ENCODE assay signal across 20 cellular contexts in genomic region chr6:81511423-81511822, GRCh38.
DNase-seq lines count a peak whose midpoint lies in the region; ATAC-seq, FAIRE-seq and TF ChIP-seq lines count a peak whose summit lies in the region.
"Had no signal": no experiment of that assay in that cellular context is flagged by ENCODE, and none has a peak within 500 bp of the region (broad histone marks: within the 10 kb centered on the region; RNA-seq: fewer than 3 reads in every experiment).

No MANE protein-coding gene starts in this region.

- H4K20me1 ChIP-seq in astrocyte (ENCODE audit: insufficient read depth, low read length) = no peaks in the 10 kb centered on the region
- H4K20me1 ChIP-seq in PC-9 (ENCODE audit: insufficient read depth) = no peaks in the 10 kb centered on the region
- no peaks in the 10 kb centered on the region for H4K20me1 ChIP-seq in SK-N-SH (ENCODE audit: insufficient read depth)

- H3K4me3 ChIP-seq in astrocyte (ENCODE audit: insufficient read depth, low read depth, low read length) (no peak overlapping the region), small intestine (ENCODE audit: low read depth in 1 of 2, low read length in 2 of 2) (no peak overlapping the region), PC-9 (no peak overlapping the region), SK-N-SH (ENCODE audit: low read depth in 2 of 2, low read length in 1 of 2) (no peak overlapping the region)
- H3K4me3 ChIP-seq: A549, GM12878, HAP-1 had no signal

- H3K9me3 ChIP-seq in astrocyte (ENCODE audit: insufficient read depth, low read depth, low read length) = no peaks in the 10 kb centered on the region
- H3K9me3 ChIP-seq in small intestine (ENCODE audit: control insufficient read depth, low read depth) = no peaks in the 10 kb centered on the region
- H3K9me3 ChIP-seq in PC-9 (ENCODE audit: insufficient read depth, low read depth) = no peaks in the 10 kb centered on the region
- H3K9me3 ChIP-seq in SK-N-SH = no peaks in the 10 kb centered on the region
- H3K9me3 ChIP-seq: A549, Caco-2, HAP-1 had no signal

- POLR2A ChIA-PET in PC-9 (lab: Charles Lee; ENCODE audit: unreplicated experiment) = no interaction called here
- POLR2A ChIA-PET in SK-N-SH (lab: Yijun Ruan, JAX) = no interaction called here

- TF ChIP-seq CTCF in astrocyte (IDR thresholded peaks at IDR 0.05; ENCODE audit: insufficient read depth, low read depth, low read length) (no peak), PC-9 (conservative IDR thresholded peaks at IDR 0.05) (no peak), SK-N-SH (IDR thresholded peaks at IDR 0.05) (no peak)

- intact Hi-C loops in PC-9 (cut with micrococcal nuclease; ENCODE audit: unreplicated experiment) = no loop called here

- ATAC-seq in left lobe of liver (peak; percentile 65), HG03342 (IDR thresholded peaks at IDR 0.05; ENCODE audit: unreplicated experiment) (no peak)
- ATAC-seq: A549, GM12878 had no signal

- DNase-seq in astrocyte (ENCODE audit: low read depth) (no peak), left lobe of liver (ENCODE audit: low spot score) (no peak), small intestine (peak; percentile 19), NCI-H146 (lab: John Stamatoyannopoulos, UW) (no peak), PC-9 (no peak), SK-N-SH (no peak)
- DNase-seq: Caco-2; CD4-positive, alpha-beta T cell; NCI-H1092 treated with DMSO at 0.1 percent for 48 hours; NCI-H2081; NCI-H2171 treated with DMSO at 0.1 percent for 48 hours; NCI-H446 treated with DMSO at 0.1 percent for 48 hours; Right ventricle myocardium superior had no signal

- no peaks in the 10 kb centered on the region for H3K36me3 Mint-ChIP-seq in astrocyte (ENCODE audit: low read depth, unreplicated experiment)

- H3K9ac ChIP-seq in astrocyte (ENCODE audit: low read length) (no peak overlapping the region), SK-N-SH (no peak overlapping the region)

- H2AFZ ChIP-seq in astrocyte (ENCODE audit: low read depth, low read length) = no peak overlapping the region
- no peak overlapping the region for H2AFZ ChIP-seq in PC-9
- no peak overlapping the region for H2AFZ ChIP-seq in SK-N-SH (ENCODE audit: low read depth)

- no peaks in the 10 kb centered on the region for H3K79me2 ChIP-seq in astrocyte (ENCODE audit: insufficient read depth, low read length)
- no peaks in the 10 kb centered on the region for H3K79me2 ChIP-seq in PC-9 (ENCODE audit: low read depth)
- no peaks in the 10 kb centered on the region; the same call in 1 of the 2 replicates for H3K79me2 ChIP-seq in SK-N-SH (ENCODE audit: insufficient read depth)

- no peak for TF ChIP-seq EP300 in SK-N-SH (IDR thresholded peaks at IDR 0.05; ENCODE audit: borderline replicate concordance in 1 of 2, low read depth in 1 of 2, low read length in 1 of 2)

- no peak overlapping the region for H3K4me3 Mint-ChIP-seq in astrocyte (ENCODE audit: unreplicated experiment)
- H3K4me3 Mint-ChIP-seq: CD4-positive, alpha-beta T cell had no signal

- H3K4me1 Mint-ChIP-seq in astrocyte (ENCODE audit: low read depth, unreplicated experiment) = no peaks in the 10 kb centered on the region

- FAIRE-seq in astrocyte (lab: Jason Lieb, UNC) (peak; percentile 72), endometrium (lab: Jason Lieb, UNC) (peak; percentile 95), small intestine (lab: Jason Lieb, UNC) (no peak)
- FAIRE-seq: A549, GM12878, HTR-8/SVneo had no signal

- H3F3A ChIP-seq in PC-9 (ENCODE audit: insufficient read depth, low read depth) = no peaks in the 10 kb centered on the region
- H3F3A ChIP-seq in SK-N-SH (replicated peaks; ENCODE audit: insufficient read depth) = no peaks in the 10 kb centered on the region

- no peak overlapping the region for H3K27ac Mint-ChIP-seq in astrocyte (ENCODE audit: unreplicated experiment)
- H3K27ac Mint-ChIP-seq: CD4-positive, alpha-beta T cell had no signal

- no peaks in the 10 kb centered on the region for H3K27me3 Mint-ChIP-seq in astrocyte (ENCODE audit: low read depth, unreplicated experiment)
- H3K27me3 Mint-ChIP-seq: CD4-positive, alpha-beta T cell had no signal

- no TSS peak for BruUV-seq in PC-9 (replicated peaks; lab: Mats Ljungman, UMichigan)

- H3K9me3 Mint-ChIP-seq in astrocyte (ENCODE audit: unreplicated experiment) = no peaks in the 10 kb centered on the region

- CTCF ChIA-PET in PC-9 (lab: Charles Lee) (no interaction called here), SK-N-SH (lab: Yijun Ruan, JAX) (interaction anchor here (1.1 kb wide), 1 partner anchor 21 kb away, joined by 3 read pairs; no protein-coding TSS in a partner anchor)

- TF ChIP-seq RAD21 in SK-N-SH (IDR thresholded peaks at IDR 0.05; ENCODE audit: low read length) = no peak

- H3K4me1 ChIP-seq in astrocyte (ENCODE audit: insufficient read depth, low read length) (no peaks in the 10 kb centered on the region), small intestine (ENCODE audit: control insufficient read depth in 2 of 2, insufficient read depth in 1 of 2, low read depth in 1 of 2, low read length in 1 of 2) (no peaks in the 10 kb centered on the region), PC-9 (replicated peaks; ENCODE audit: insufficient read depth) (no peaks in the 10 kb centered on the region), SK-N-SH (ENCODE audit: control insufficient read depth in 1 of 2, insufficient read depth in 2 of 2, low read depth in 1 of 2, low read length in 1 of 2) (no peaks in the 10 kb centered on the region)
- H3K4me1 ChIP-seq: A549, HAP-1 had no signal

- H3K4me2 ChIP-seq in astrocyte (ENCODE audit: low read length) (no peak overlapping the region), PC-9 (no peak overlapping the region), SK-N-SH (no peak overlapping the region)
- H3K4me2 ChIP-seq: A549 had no signal

- H3K27me3 ChIP-seq in astrocyte (ENCODE audit: insufficient read depth, low read length) (no peaks in the 10 kb centered on the region), small intestine (ENCODE audit: control insufficient read depth in 2 of 2, insufficient read depth in 2 of 2, low read length in 2 of 2) (no peaks in the 10 kb centered on the region), PC-9 (ENCODE audit: insufficient read depth, low read depth) (no peaks in the 10 kb centered on the region), SK-N-SH (ENCODE audit: insufficient read depth) (no peaks in the 10 kb centered on the region)

- no peaks in the 10 kb centered on the region for H3K9me2 ChIP-seq in PC-9 (ENCODE audit: insufficient read depth)
- no peaks in the 10 kb centered on the region for H3K9me2 ChIP-seq in SK-N-SH

- H3K27ac ChIP-seq in astrocyte (ENCODE audit: low read depth, low read length) = no peak overlapping the region
- no peak overlapping the region for H3K27ac ChIP-seq in small intestine (ENCODE audit: low read depth in 1 of 2, low read length in 1 of 2)
- H3K27ac ChIP-seq in PC-9 = no peak overlapping the region
- H3K27ac ChIP-seq in SK-N-SH (ENCODE audit: low read depth in 2 of 2, low read length in 1 of 2) = no peak overlapping the region
- H3K27ac ChIP-seq: A549, HL-60 had no signal

- H3K36me3 ChIP-seq in astrocyte (ENCODE audit: insufficient read depth, low read length) = no peaks in the 10 kb centered on the region
- H3K36me3 ChIP-seq in small intestine (ENCODE audit: control insufficient read depth in 2 of 2, insufficient read depth in 2 of 2, low read length in 2 of 2) = no peaks in the 10 kb centered on the region
- no peaks in the 10 kb centered on the region for H3K36me3 ChIP-seq in PC-9 (ENCODE audit: low read depth)
- H3K36me3 ChIP-seq in SK-N-SH (replicated peaks in 1 of 2; ENCODE audit: control insufficient read depth in 1 of 2, insufficient read depth in 2 of 2, low read length in 1 of 2) = peaks cover 0 to 4% of the 10 kb centered on the region in 2 experiments
- H3K36me3 ChIP-seq: HAP-1 had no signal

- WGBS in small intestine, 3 donors = 0 to 23% (median 0%) methylated on average over 1 of the region's 1 CpG
- WGBS in SK-N-SH (ENCODE audit: low lambda C conversion rate) = 52% methylated on average over 1 of the region's 1 CpG

TF ChIP-seq in SK-N-SH, 30 proteins besides CTCF, POLR2A, EP300 and RAD21 (continues in another document):
- no peak for TF ChIP-seq ZBTB33 (IDR thresholded peaks at IDR 0.05; ENCODE audit: borderline replicate concordance, low read depth)
- no peak for TF ChIP-seq USF2 (IDR thresholded peaks at IDR 0.05; ENCODE audit: borderline replicate concordance, low read depth, low read length)
- TF ChIP-seq ELF1 (IDR thresholded peaks at IDR 0.05) = no peak
- TF ChIP-seq PBX3 (IDR thresholded peaks at IDR 0.05) = no peak
